In genomic region chr5:71828641-71829040, GRCh38 we compare ENCODE assay signal across 25 cellular contexts.
DNase-seq lines count a peak whose midpoint lies in the region; ATAC-seq and TF ChIP-seq lines count a peak whose summit lies in the region.
"Had no signal": no experiment of that assay in that cellular context is flagged by ENCODE, and none has a peak within 500 bp of the region (broad histone marks: within the 10 kb centered on the region; RNA-seq: fewer than 3 reads in every experiment).

No MANE protein-coding gene starts in this region.

- H3K36me3 ChIP-seq in ascending aorta (no peaks in the 10 kb centered on the region), esophagus muscularis mucosa (no peaks in the 10 kb centered on the region)
- H3K36me3 ChIP-seq: lower lobe of right lung, sigmoid colon, tibial nerve had no signal

- TF ChIP-seq EP300 in esophagus muscularis mucosa (IDR thresholded peaks at IDR 0.05), result no peak

- WGBS in esophagus muscularis mucosa, result 100% methylated on average over 1 of the region's 1 CpG

- H3K4me3 ChIP-seq in AG04449 (ENCODE audit: low read depth, low read length) (no peak overlapping the region), ascending aorta (no peak overlapping the region), fibroblast of pulmonary artery (replicated peaks; ENCODE audit: low read depth, low read length) (no peak overlapping the region), esophagus muscularis mucosa (no peak overlapping the region)
- H3K4me3 ChIP-seq: lower lobe of right lung, sigmoid colon, tibial nerve had no signal

- H3K4me1 ChIP-seq in ascending aorta, result peaks cover 6 to 22% of the 10 kb centered on the region in 2 donors
- peaks cover 18 to 31% (median 28%) of the 10 kb centered on the region in 4 donors for H3K4me1 ChIP-seq in esophagus muscularis mucosa

- no peak for ATAC-seq in GM21423 (IDR thresholded peaks at IDR 0.05; ENCODE audit: unreplicated experiment)
- ATAC-seq: activated naive CD8-positive, alpha-beta T cell treated with anti-CD3 and anti-CD28 coated beads, Interleukin-2, amount 50 U/mL, for 24 hours; HCT116; lower lobe of right lung; stimulated activated effector memory CD8-positive, alpha-beta T cell treated with anti-CD3 and anti-CD28 coated beads, Interleukin-12 subunit alpha, Interleukin-12 subunit beta, amount 100 ng/mL, for 72 hours; WTC11 had no signal

- peak; percentile 31 for DNase-seq in AG04449 (ENCODE audit: low read depth, low spot score)
- peak; percentile 19 for DNase-seq in HS-27A (ENCODE audit: low read depth)
- DNase-seq in ascending aorta (ENCODE audit: low spot score in 2 of 2), result no peak
- DNase-seq in fibroblast of pulmonary artery (ENCODE audit: low read depth), result peak; percentile 61
- DNase-seq in activated CD4-positive, alpha-beta memory T cell treated with anti-CD3 and anti-CD28 coated beads for 36 hours, result no peak
- no peak for DNase-seq in esophagus muscularis mucosa (ENCODE audit: extremely low spot score)
- DNase-seq in hypothalamus (lab: John Stamatoyannopoulos, UW), result no peak
- DNase-seq: activated naive CD4-positive, alpha-beta T cell; activated naive CD8-positive, alpha-beta T cell treated with anti-CD3 and anti-CD28 coated beads, Interleukin-2, amount 50 U/mL, for 24 hours; activated T-cell treated with anti-CD3 and anti-CD28 coated beads, Interleukin-2, amount 50 U/mL, for 48 hours; CD8-positive, alpha-beta memory T cell; cerebellar nuclear complex; DMS153; lower lobe of right lung; NCI-H1092; NCI-H1694; sigmoid colon; stimulated activated CD4-positive, alpha-beta T cell treated with anti-CD3 and anti-CD28 coated beads, Interleukin-15, amount 100 ng/mL, for 24 hours had no signal

- no peak overlapping the region for H3K27ac Mint-ChIP-seq in activated CD4-positive, alpha-beta memory T cell treated with anti-CD3 and anti-CD28 coated beads for 36 hours
- H3K27ac Mint-ChIP-seq: activated naive CD8-positive, alpha-beta T cell treated with anti-CD3 and anti-CD28 coated beads, Interleukin-2, amount 50 U/mL, for 24 hours; CD8-positive, alpha-beta memory T cell; IgD-negative memory B cell; stimulated activated effector memory CD8-positive, alpha-beta T cell treated with anti-CD3 and anti-CD28 coated beads, Interleukin-12 subunit alpha, Interleukin-12 subunit beta, amount 100 ng/mL, for 72 hours; WTC11 had no signal

- peaks cover 3 to 15% of the 10 kb centered on the region in 2 donors for H3K9me3 ChIP-seq in ascending aorta
- H3K9me3 ChIP-seq in esophagus muscularis mucosa, result peaks cover 0 to 11% (median 6%) of the 10 kb centered on the region in 4 donors

- H3K27me3 Mint-ChIP-seq in activated CD4-positive, alpha-beta memory T cell treated with anti-CD3 and anti-CD28 coated beads for 36 hours, result no peaks in the 10 kb centered on the region
- H3K27me3 Mint-ChIP-seq: IgD-negative memory B cell had no signal

- no peak overlapping the region for H3K4me3 Mint-ChIP-seq in activated CD4-positive, alpha-beta memory T cell treated with anti-CD3 and anti-CD28 coated beads for 36 hours
- H3K4me3 Mint-ChIP-seq: activated naive CD8-positive, alpha-beta T cell treated with anti-CD3 and anti-CD28 coated beads, Interleukin-2, amount 50 U/mL, for 24 hours; CD8-positive, alpha-beta memory T cell; IgD-negative memory B cell; nephron; stimulated activated effector memory CD8-positive, alpha-beta T cell treated with anti-CD3 and anti-CD28 coated beads, Interleukin-12 subunit alpha, Interleukin-12 subunit beta, amount 100 ng/mL, for 72 hours; WTC11 had no signal

- no peak for TF ChIP-seq POLR2A in esophagus muscularis mucosa (IDR thresholded peaks at IDR 0.05; ENCODE audit: low read depth)

- H3K36me3 Mint-ChIP-seq in activated CD4-positive, alpha-beta memory T cell treated with anti-CD3 and anti-CD28 coated beads for 36 hours, result peaks cover 6% of the 10 kb centered on the region
- H3K36me3 Mint-ChIP-seq: IgD-negative memory B cell; stimulated activated effector memory CD8-positive, alpha-beta T cell treated with anti-CD3 and anti-CD28 coated beads, Interleukin-12 subunit alpha, Interleukin-12 subunit beta, amount 100 ng/mL, for 72 hours had no signal

- no peaks in the 10 kb centered on the region for H3K27me3 ChIP-seq in ascending aorta
- H3K27me3 ChIP-seq in esophagus muscularis mucosa, result no peaks in the 10 kb centered on the region
- H3K27me3 ChIP-seq: sigmoid colon, tibial nerve had no signal

- CTCF ChIA-PET in AG04449 (lab: Yijun Ruan, JAX), result no interaction called here
- CTCF ChIA-PET in activated CD4-positive, alpha-beta memory T cell treated with anti-CD3 and anti-CD28 coated beads for 36 hours (lab: Charles Lee), result no interaction called here

- peaks cover 29% of the 10 kb centered on the region for H3K9me3 Mint-ChIP-seq in activated CD4-positive, alpha-beta memory T cell treated with anti-CD3 and anti-CD28 coated beads for 36 hours

- H3K27ac ChIP-seq in ascending aorta (peak overlapping the region; percentile 46 to 92), esophagus muscularis mucosa (replicated peaks in 1 of 4) (no peak overlapping the region)
- H3K27ac ChIP-seq: lower lobe of right lung, sigmoid colon, tibial nerve had no signal

- TF ChIP-seq CTCF in AG04449 (IDR thresholded peaks at IDR 0.05; ENCODE audit: insufficient read depth, low read length, missing control alignments) (no peak), ascending aorta (IDR thresholded peaks at IDR 0.05) (no peak), fibroblast of pulmonary artery (IDR thresholded peaks at IDR 0.05; ENCODE audit: low read length, missing control alignments) (no peak), esophagus muscularis mucosa (IDR thresholded peaks at IDR 0.05) (no peak)

- POLR2A ChIA-PET in AG04449 (lab: Yijun Ruan, JAX), result no interaction called here
- POLR2A ChIA-PET in activated CD4-positive, alpha-beta memory T cell treated with anti-CD3 and anti-CD28 coated beads for 36 hours (lab: Charles Lee), result no interaction called here

- no peaks in the 10 kb centered on the region for H3K4me1 Mint-ChIP-seq in activated CD4-positive, alpha-beta memory T cell treated with anti-CD3 and anti-CD28 coated beads for 36 hours (ENCODE audit: low read depth)
- H3K4me1 Mint-ChIP-seq: activated naive CD8-positive, alpha-beta T cell treated with anti-CD3 and anti-CD28 coated beads, Interleukin-2, amount 50 U/mL, for 24 hours; CD8-positive, alpha-beta memory T cell; stimulated activated effector memory CD8-positive, alpha-beta T cell treated with anti-CD3 and anti-CD28 coated beads, Interleukin-12 subunit alpha, Interleukin-12 subunit beta, amount 100 ng/mL, for 72 hours had no signal

- intact Hi-C loops in ascending aorta (cut with DNase I) (no loop called here), esophagus muscularis mucosa (cut with DNase I) (no loop called here)
- intact Hi-C loops in activated CD4-positive, alpha-beta memory T cell treated with anti-CD3 and anti-CD28 coated beads for 36 hours (cut with micrococcal nuclease), result no loop called here

Comparison
In these comparisons a context has a peak if more than half of its experiments do, and no peak if none do; other contexts are left out.
1. DNase-seq: peak in AG04449 (single experiment), HS-27A (single experiment) and fibroblast of pulmonary artery (single experiment); none in ascending aorta (0 of 2), activated CD4-positive, alpha-beta memory T cell treated with anti-CD3 and anti-CD28 coated beads for 36 hours (single experiment), esophagus muscularis mucosa (single experiment) and hypothalamus (0 of 51).
2. H3K27ac ChIP-seq: peak in ascending aorta (2 of 2); none in esophagus muscularis mucosa (0 of 4).